In the genomic region with DNA sequence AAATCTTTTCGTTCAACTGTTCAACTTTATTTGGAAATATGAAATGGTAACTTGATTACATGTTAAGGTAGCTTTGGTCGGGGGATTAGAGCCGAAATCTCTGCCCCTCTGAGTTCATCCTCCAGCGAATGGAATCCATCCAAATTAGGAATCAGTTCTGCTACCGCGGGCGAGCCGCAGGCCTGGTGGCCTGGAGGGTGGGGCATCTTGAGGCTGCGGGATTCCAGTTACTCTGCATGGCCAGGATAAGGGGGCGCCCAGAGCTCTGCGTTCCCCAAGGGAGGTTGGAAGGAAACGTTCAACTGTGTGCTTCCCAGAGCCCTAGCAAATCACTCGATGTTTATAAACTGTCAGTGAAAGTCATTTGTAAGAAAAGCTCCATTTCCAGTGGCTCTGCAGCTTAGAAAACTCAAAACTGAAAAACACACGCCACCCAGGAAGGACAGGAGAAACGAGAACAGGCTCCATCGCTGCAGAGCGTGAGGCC, we compare ENCODE assay signal across 16 cellular contexts.
DNase-seq lines count a peak whose midpoint lies in the region; ATAC-seq and TF ChIP-seq lines count a peak whose summit lies in the region.
"Had no signal": no experiment of that assay in that cellular context is flagged by ENCODE, and none has a peak within 500 bp of the region (broad histone marks: within the 10 kb centered on the region; RNA-seq: fewer than 3 reads in every experiment).

No MANE protein-coding gene starts in this region.

- CTCF ChIA-PET in MCF 10A (lab: Yijun Ruan, JAX) = no interaction called here

- no peak overlapping the region for H3K27ac Mint-ChIP-seq in MCF 10A (ENCODE audit: low read depth, unreplicated experiment)
- no peak overlapping the region for H3K27ac Mint-ChIP-seq in stimulated activated memory B cell treated with anti-CD40 and anti-IgM and Interleukin-4, amounts not matched to agents 10 μg/mL and 1 μg/mL and 100 μg/mL, for 72 hours
- H3K27ac Mint-ChIP-seq: activated B cell treated with CpG ODN at 0.5 μM for 24 hours; natural killer cell treated with Interleukin-12 subunit alpha and Interleukin-12 subunit beta and Interleukin-15 and Interleukin-18, amount 100 ng/mL, for 72 hours; type B pancreatic cell had no signal

- DNase-seq in breast epithelium (ENCODE audit: low spot score in 2 of 2) (no peak), MCF 10A (ENCODE audit: unreplicated experiment) (no peak), coronary artery (ENCODE audit: low spot score) (no peak), KG1 (lab: John Stamatoyannopoulos, UW) (no peak), NCI-H524 treated with DMSO at 0.1 percent for 48 hours (lab: John Stamatoyannopoulos, UW) (no peak)
- DNase-seq: activated B cell treated with CpG ODN at 0.5 μM for 24 hours, esophagus squamous epithelium, NCI-H2107, NCI-H748 treated with DMSO at 0.1 percent for 48 hours had no signal

- H3K9ac ChIP-seq in muscle layer of colon (ENCODE audit: low read length) (no peak overlapping the region), stomach smooth muscle (ENCODE audit: low read length in 2 of 2) (peak overlapping the region; percentile 47 to 57)

- H3K27me3 Mint-ChIP-seq in MCF 10A (ENCODE audit: insufficient read depth, unreplicated experiment) = no peaks in the 10 kb centered on the region
- H3K27me3 Mint-ChIP-seq in stimulated activated memory B cell treated with anti-CD40 and anti-IgM and Interleukin-4, amounts not matched to agents 10 μg/mL and 1 μg/mL and 100 μg/mL, for 72 hours = peaks cover 21% of the 10 kb centered on the region

- no TSS peak for BruUV-seq in MCF 10A (replicated peaks; lab: Mats Ljungman, UMichigan)

- no peaks in the 10 kb centered on the region for H3K36me3 Mint-ChIP-seq in MCF 10A (ENCODE audit: insufficient read depth, unreplicated experiment)
- H3K36me3 Mint-ChIP-seq in stimulated activated memory B cell treated with anti-CD40 and anti-IgM and Interleukin-4, amounts not matched to agents 10 μg/mL and 1 μg/mL and 100 μg/mL, for 72 hours = no peaks in the 10 kb centered on the region
- H3K36me3 Mint-ChIP-seq: natural killer cell treated with Interleukin-12 subunit alpha and Interleukin-12 subunit beta and Interleukin-15 and Interleukin-18, amount 100 ng/mL, for 72 hours; type B pancreatic cell had no signal

- POLR2A ChIA-PET in MCF 10A (lab: Yijun Ruan, JAX) = interaction anchor here (0.6 kb wide), 1 partner anchor 259 kb away, joined by 3 read pairs; no protein-coding TSS in a partner anchor

- no peak for TF ChIP-seq CTCF in breast epithelium (IDR thresholded peaks at IDR 0.05)
- TF ChIP-seq CTCF in MCF 10A (IDR thresholded peaks at IDR 0.05; ENCODE audit: unreplicated experiment) = no peak
- TF ChIP-seq CTCF in coronary artery (IDR thresholded peaks at IDR 0.05) = no peak

- H3K27ac ChIP-seq in breast epithelium (no peak overlapping the region), coronary artery (no peak overlapping the region), muscle layer of colon (ENCODE audit: low read depth, low read length) (no peak overlapping the region), stomach smooth muscle (ENCODE audit: low read length) (peak overlapping the region; percentile 41)
- H3K27ac ChIP-seq: A549, left lung had no signal

- no peak for TF ChIP-seq POLR2A in breast epithelium (IDR thresholded peaks at IDR 0.05)

- intact Hi-C loops in breast epithelium (cut with DNase I; ENCODE audit: low total_unique reads) (no loop called here), MCF 10A (cut with micrococcal nuclease) (no loop called here)

- no peaks in the 10 kb centered on the region for H3K9me3 Mint-ChIP-seq in MCF 10A (ENCODE audit: unreplicated experiment)
- no peaks in the 10 kb centered on the region for H3K9me3 Mint-ChIP-seq in stimulated activated memory B cell treated with anti-CD40 and anti-IgM and Interleukin-4, amounts not matched to agents 10 μg/mL and 1 μg/mL and 100 μg/mL, for 72 hours
- H3K9me3 Mint-ChIP-seq: activated B cell treated with CpG ODN at 0.5 μM for 24 hours; natural killer cell treated with Interleukin-12 subunit alpha and Interleukin-12 subunit beta and Interleukin-15 and Interleukin-18, amount 100 ng/mL, for 72 hours; type B pancreatic cell had no signal

- H3K4me1 Mint-ChIP-seq in MCF 10A (ENCODE audit: insufficient read depth, unreplicated experiment) = no peaks in the 10 kb centered on the region
- no peaks in the 10 kb centered on the region for H3K4me1 Mint-ChIP-seq in stimulated activated memory B cell treated with anti-CD40 and anti-IgM and Interleukin-4, amounts not matched to agents 10 μg/mL and 1 μg/mL and 100 μg/mL, for 72 hours
- H3K4me1 Mint-ChIP-seq: activated B cell treated with CpG ODN at 0.5 μM for 24 hours had no signal

- H3K36me3 ChIP-seq in breast epithelium = no peaks in the 10 kb centered on the region
- no peaks in the 10 kb centered on the region for H3K36me3 ChIP-seq in muscle layer of colon (ENCODE audit: insufficient read depth, low read length)
- H3K36me3 ChIP-seq in stomach smooth muscle (ENCODE audit: control insufficient read depth in 2 of 2, insufficient read depth in 2 of 2, low read length in 2 of 2) = no peaks in the 10 kb centered on the region
- H3K36me3 ChIP-seq: esophagus squamous epithelium, left lung had no signal

- H3K4me3 ChIP-seq in breast epithelium = peak overlapping the region in 2 of 3 donors; percentile 12 to 41
- H3K4me3 ChIP-seq in coronary artery = peak overlapping the region; percentile 52
- peak overlapping the region; percentile 1 to 47 for H3K4me3 ChIP-seq in muscle layer of colon (ENCODE audit: low read depth in 1 of 2, low read length in 2 of 2)
- H3K4me3 ChIP-seq in stomach smooth muscle (ENCODE audit: low read length in 2 of 2) = peak overlapping the region; percentile 67 to 68
- H3K4me3 ChIP-seq: A549, left lung had no signal

- H3K9me3 ChIP-seq in breast epithelium (no peaks in the 10 kb centered on the region), muscle layer of colon (ENCODE audit: low read length) (no peaks in the 10 kb centered on the region), stomach smooth muscle (ENCODE audit: control insufficient read depth in 2 of 2, low read length in 2 of 2) (no peaks in the 10 kb centered on the region)
- H3K9me3 ChIP-seq: A549, esophagus squamous epithelium, left lung had no signal

- no peak for ATAC-seq in stimulated activated memory B cell treated with anti-CD40 and anti-IgM and Interleukin-4, amounts not matched to agents 10 μg/mL and 1 μg/mL and 100 μg/mL, for 72 hours
- ATAC-seq: A549; left lung; natural killer cell treated with Interleukin-12 subunit alpha and Interleukin-12 subunit beta and Interleukin-15 and Interleukin-18, amount 100 ng/mL, for 72 hours had no signal

- no peaks in the 10 kb centered on the region for H3K4me1 ChIP-seq in breast epithelium
- peaks cover 5% of the 10 kb centered on the region for H3K4me1 ChIP-seq in muscle layer of colon (ENCODE audit: insufficient read depth, low read length)
- H3K4me1 ChIP-seq in stomach smooth muscle (ENCODE audit: control insufficient read depth, insufficient read depth, low read length) = peaks cover 17% of the 10 kb centered on the region
- H3K4me1 ChIP-seq: A549, left lung had no signal

- H3K27me3 ChIP-seq in breast epithelium (peaks cover 3 to 76% of the 10 kb centered on the region in 2 donors), muscle layer of colon (ENCODE audit: control insufficient read depth in 1 of 2, insufficient read depth in 2 of 2, low read length in 2 of 2) (peaks cover 0 to 55% of the 10 kb centered on the region in 2 donors), stomach smooth muscle (ENCODE audit: control insufficient read depth in 1 of 2, insufficient read depth in 2 of 2, low read length in 2 of 2) (peaks cover 0 to 7% of the 10 kb centered on the region in 2 donors)

- H3K4me3 Mint-ChIP-seq in MCF 10A (ENCODE audit: unreplicated experiment) = no peak overlapping the region
- no peak overlapping the region for H3K4me3 Mint-ChIP-seq in stimulated activated memory B cell treated with anti-CD40 and anti-IgM and Interleukin-4, amounts not matched to agents 10 μg/mL and 1 μg/mL and 100 μg/mL, for 72 hours
- H3K4me3 Mint-ChIP-seq: activated B cell treated with CpG ODN at 0.5 μM for 24 hours; natural killer cell treated with Interleukin-12 subunit alpha and Interleukin-12 subunit beta and Interleukin-15 and Interleukin-18, amount 100 ng/mL, for 72 hours; type B pancreatic cell had no signal
